ENCODE assay signal across 12 cellular contexts in genomic region chr10:68157522-68157921, GRCh38. TPM values are rescaled to one million over a fixed set of nuclear protein-coding genes. Genes with fewer than 3 reads are reported as not detected.
"Had no signal": no experiment of that assay in that cellular context is flagged by ENCODE, and none has a peak within 500 bp of the region (broad histone marks: within the 10 kb centered on the region; RNA-seq: fewer than 3 reads in every experiment).

No MANE protein-coding gene starts in this region.

RNA-seq across cellular contexts. Expression of gene MYPN, which starts 48.2 kb away (rescaled TPM):
- total RNA-seq: activated CD4-positive, alpha-beta memory T cell treated with anti-CD3 and anti-CD28 coated beads, Interleukin-2, amount 10 ng/mL, durations not matched to agents 7 days and 5 days; activated CD4-positive, alpha-beta T cell treated with anti-CD3 and anti-CD28 coated beads, Interleukin-2, amount 10 ng/mL, durations not matched to agents 7 days and 5 days; activated naive CD4-positive, alpha-beta T cell treated with anti-CD3 and anti-CD28 coated beads, Interleukin-2, amount 50 U/mL, for 72 hours; activated naive CD8-positive, alpha-beta T cell treated with anti-CD3 and anti-CD28 coated beads, Interleukin-2, amount 10 ng/mL, durations not matched to agents 7 days and 5 days; activated T-cell treated with anti-CD3 and anti-CD28 coated beads, Interleukin-2, amount 50 U/mL, for 72 hours; ascending aorta; endothelial cell of umbilical vein; esophagus squamous epithelium; frontal cortex; T-cell; T-helper 2 cell treated with Interferon-gamma antibody and Interleukin-4, amounts not matched to agents 100 ng/mL and 5 ng/mL, for 36 hours; WTC11 had no signal
